1 cellular context compared by ENCODE assay signal in genomic region chr15:98647026-98647773, GRCh38.
TF ChIP-seq lines count a peak whose summit lies in the region.

No MANE protein-coding gene starts in this region.

TF ChIP-seq in K562, 482 proteins besides CTCF, POLR2A, EP300 and RAD21 (continued from another document and continues in another):
- TF ChIP-seq HMGXB4 (CRISPR knock-in tag; IDR thresholded peaks at IDR 0.05) (peak; percentile 89; the same call in 1 of the 2 replicates), NFE2 (IDR thresholded peaks at IDR 0.05; ENCODE audit: low read depth) (peak; percentile 12; the same call in 1 of the 2 replicates), RBFOX2 (IDR thresholded peaks at IDR 0.05; ENCODE audit: low read depth, low read length) (peak; percentile 48; the same call in 1 of the 2 replicates), VEZF1 (CRISPR knock-in tag; IDR thresholded peaks at IDR 0.05) (peak; percentile 75), ZFP91 (CRISPR knock-in tag; IDR thresholded peaks at IDR 0.05) (no peak), ZNF121 (CRISPR knock-in tag; conservative IDR thresholded peaks at IDR 0.05) (peak; percentile 69), NFRKB (IDR thresholded peaks at IDR 0.05; ENCODE audit: low read depth) (no peak), KDM2B (CRISPR knock-in tag; IDR thresholded peaks at IDR 0.05) (no peak), XRCC3 (IDR thresholded peaks at IDR 0.05) (no peak), SIX5 (IDR thresholded peaks at IDR 0.05; ENCODE audit: borderline replicate concordance in 1 of 2, insufficient read depth in 1 of 2, low read depth in 1 of 2, low read length in 2 of 2) (no peak), SRSF3 (IDR thresholded peaks at IDR 0.05; ENCODE audit: insufficient read depth, low read length) (no peak), HMGN3 (IDR thresholded peaks at IDR 0.05; ENCODE audit: borderline replicate concordance, extremely low read depth, insufficient read length, low read depth, low read length) (peak; percentile 74), NFE2L1 (tag; IDR thresholded peaks at IDR 0.05; ENCODE audit: borderline replicate concordance, low read depth) (no peak), RHOXF2B (CRISPR knock-in tag; conservative IDR thresholded peaks at IDR 0.05) (no peak), NCOA1 (IDR thresholded peaks at IDR 0.05; ENCODE audit: low read depth) (no peak), CAMTA2 (CRISPR knock-in tag; conservative IDR thresholded peaks at IDR 0.05) (no peak), ARID3A (IDR thresholded peaks at IDR 0.05; ENCODE audit: borderline replicate concordance, low read depth, low read length) (no peak), ZBTB7A (IDR thresholded peaks at IDR 0.05; ENCODE audit: borderline replicate concordance, control insufficient read depth, low read depth, low read length) (peak; percentile 78; the same call in 1 of the 2 replicates), JUND (IDR thresholded peaks at IDR 0.05; ENCODE audit: borderline replicate concordance, low read depth, low read length) (no peak), JUND (tag; IDR thresholded peaks at IDR 0.05; ENCODE audit: borderline replicate concordance, low read depth, low read length) (no peak), HBP1 (CRISPR knock-in tag; IDR thresholded peaks at IDR 0.05) (no peak), PHF20 (IDR thresholded peaks at IDR 0.05; ENCODE audit: partially characterized antibody) (no peak), NCOA6 (IDR thresholded peaks at IDR 0.05) (no peak), ZNF766 (CRISPR knock-in tag; conservative IDR thresholded peaks at IDR 0.05) (peak; percentile 62; the same call in 1 of the 2 replicates), TEAD1 (CRISPR knock-in tag; IDR thresholded peaks at IDR 0.05) (peak in 1 of 2 experiments; percentile 43; a peak in 1 of 4 replicates), NR3C1 (CRISPR knock-in tag; IDR thresholded peaks at IDR 0.05) (peak; percentile 95), HDAC8 (tag; IDR thresholded peaks at IDR 0.05) (no peak), MAFK (IDR thresholded peaks at IDR 0.05; ENCODE audit: low read length) (no peak), CTBP1 (IDR thresholded peaks at IDR 0.05; ENCODE audit: borderline replicate concordance) (peak; percentile 88), REST (CRISPR knock-in tag; IDR thresholded peaks at IDR 0.05; ENCODE audit: low read depth) (0 out of 2 replicates have a peak, but pooled peaks have one; percentile 29), ATF6 (CRISPR knock-in tag; IDR thresholded peaks at IDR 0.05) (no peak), L3MBTL2 (IDR thresholded peaks at IDR 0.05) (peak; percentile 97), ZNF224 (CRISPR knock-in tag; IDR thresholded peaks at IDR 0.05) (no peak), RNF2 (IDR thresholded peaks at IDR 0.05) (no peak)
- TF ChIP-seq, protein P1, sequence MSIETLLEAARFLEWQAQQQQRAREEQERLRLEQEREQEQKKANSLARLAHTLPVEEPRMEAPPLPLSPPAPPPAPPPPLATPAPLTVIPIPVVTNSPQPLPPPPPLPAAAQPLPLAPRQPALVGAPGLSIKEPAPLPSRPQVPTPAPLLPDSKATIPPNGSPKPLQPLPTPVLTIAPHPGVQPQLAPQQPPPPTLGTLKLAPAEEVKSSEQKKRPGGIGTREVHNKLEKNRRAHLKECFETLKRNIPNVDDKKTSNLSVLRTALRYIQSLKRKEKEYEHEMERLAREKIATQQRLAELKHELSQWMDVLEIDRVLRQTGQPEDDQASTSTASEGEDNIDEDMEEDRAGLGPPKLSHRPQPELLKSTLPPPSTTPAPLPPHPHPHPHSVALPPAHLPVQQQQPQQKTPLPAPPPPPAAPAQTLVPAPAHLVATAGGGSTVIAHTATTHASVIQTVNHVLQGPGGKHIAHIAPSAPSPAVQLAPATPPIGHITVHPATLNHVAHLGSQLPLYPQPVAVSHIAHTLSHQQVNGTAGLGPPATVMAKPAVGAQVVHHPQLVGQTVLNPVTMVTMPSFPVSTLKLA (conservative IDR thresholded peaks at IDR 0.05): peak; percentile 11 to 40; a peak in 1 of 4 replicates
- TF ChIP-seq, protein P2, sequence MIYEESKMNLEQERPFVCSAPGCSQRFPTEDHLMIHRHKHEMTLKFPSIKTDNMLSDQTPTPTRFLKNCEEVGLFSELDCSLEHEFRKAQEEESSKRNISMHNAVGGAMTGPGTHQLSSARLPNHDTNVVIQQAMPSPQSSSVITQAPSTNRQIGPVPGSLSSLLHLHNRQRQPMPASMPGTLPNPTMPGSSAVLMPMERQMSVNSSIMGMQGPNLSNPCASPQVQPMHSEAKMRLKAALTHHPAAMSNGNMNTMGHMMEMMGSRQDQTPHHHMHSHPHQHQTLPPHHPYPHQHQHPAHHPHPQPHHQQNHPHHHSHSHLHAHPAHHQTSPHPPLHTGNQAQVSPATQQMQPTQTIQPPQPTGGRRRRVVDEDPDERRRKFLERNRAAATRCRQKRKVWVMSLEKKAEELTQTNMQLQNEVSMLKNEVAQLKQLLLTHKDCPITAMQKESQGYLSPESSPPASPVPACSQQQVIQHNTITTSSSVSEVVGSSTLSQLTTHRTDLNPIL (CRISPR knock-in tag; IDR thresholded peaks at IDR 0.05): no peak
- TF ChIP-seq, protein P3, sequence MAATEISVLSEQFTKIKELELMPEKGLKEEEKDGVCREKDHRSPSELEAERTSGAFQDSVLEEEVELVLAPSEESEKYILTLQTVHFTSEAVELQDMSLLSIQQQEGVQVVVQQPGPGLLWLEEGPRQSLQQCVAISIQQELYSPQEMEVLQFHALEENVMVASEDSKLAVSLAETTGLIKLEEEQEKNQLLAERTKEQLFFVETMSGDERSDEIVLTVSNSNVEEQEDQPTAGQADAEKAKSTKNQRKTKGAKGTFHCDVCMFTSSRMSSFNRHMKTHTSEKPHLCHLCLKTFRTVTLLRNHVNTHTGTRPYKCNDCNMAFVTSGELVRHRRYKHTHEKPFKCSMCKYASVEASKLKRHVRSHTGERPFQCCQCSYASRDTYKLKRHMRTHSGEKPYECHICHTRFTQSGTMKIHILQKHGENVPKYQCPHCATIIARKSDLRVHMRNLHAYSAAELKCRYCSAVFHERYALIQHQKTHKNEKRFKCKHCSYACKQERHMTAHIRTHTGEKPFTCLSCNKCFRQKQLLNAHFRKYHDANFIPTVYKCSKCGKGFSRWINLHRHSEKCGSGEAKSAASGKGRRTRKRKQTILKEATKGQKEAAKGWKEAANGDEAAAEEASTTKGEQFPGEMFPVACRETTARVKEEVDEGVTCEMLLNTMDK (IDR thresholded peaks at IDR 0.05; ENCODE audit: borderline replicate concordance, insufficient read depth, low read depth, low read length, poor library complexity, severe bottlenecking): peak; percentile 79
